Comparison of ENCODE assay signal across 1 cellular context in the genomic region with DNA sequence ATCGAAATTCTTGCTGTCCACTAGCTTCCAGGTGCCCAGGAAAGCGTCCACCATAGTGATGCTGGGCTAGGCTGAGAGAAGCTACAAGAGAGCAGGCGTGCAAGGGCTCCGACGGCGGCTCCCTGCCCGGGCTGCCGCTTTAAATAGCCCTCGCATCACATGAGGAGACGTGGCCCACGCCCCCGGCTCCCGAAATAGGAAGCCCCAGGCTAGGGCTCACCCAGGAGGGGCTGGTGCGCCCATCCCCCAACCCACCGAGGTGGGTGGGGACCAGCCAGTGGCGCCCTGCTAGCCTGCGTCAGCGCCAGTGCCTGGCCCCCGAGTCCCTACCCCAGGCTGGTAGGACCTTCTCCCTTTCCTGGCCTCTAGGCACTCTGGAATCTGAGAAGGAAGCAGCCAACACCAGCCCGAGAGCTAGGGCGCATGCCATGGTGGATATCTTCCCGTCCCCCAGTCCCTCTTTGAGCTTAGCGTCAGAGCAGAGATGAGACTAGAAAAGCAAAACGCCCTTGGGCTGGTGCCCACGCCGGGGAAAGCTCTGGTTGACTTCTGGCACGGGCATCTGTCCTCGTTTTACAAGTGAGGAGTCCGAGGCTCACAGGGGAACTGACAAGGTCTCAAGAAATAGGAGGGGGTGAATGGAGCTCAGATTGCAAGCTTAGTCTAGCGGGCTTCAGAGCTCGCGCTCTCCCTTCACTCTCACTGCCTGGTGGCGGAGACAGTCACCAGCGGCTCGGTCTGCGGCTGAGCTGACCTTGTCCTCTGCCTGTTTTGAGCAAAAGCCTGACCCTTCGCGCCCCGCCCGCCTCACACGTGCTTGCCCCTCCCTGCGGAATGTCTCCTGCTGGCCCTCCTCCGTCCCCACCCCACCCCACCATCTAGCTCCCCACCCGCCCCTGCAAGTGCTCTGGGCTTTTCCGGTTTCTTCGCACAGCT.
TF ChIP-seq lines count a peak whose summit lies in the region.

A gene (minus strand): TSS at position 116 of the 936 bp plus-strand sequence. CDS start 62 bp downstream, at position 54.

TF ChIP-seq in endothelial cell of umbilical vein, 7 proteins besides CTCF, POLR2A, EP300 and RAD21 (continued from another document):
- TF ChIP-seq MYC (IDR thresholded peaks at IDR 0.05; ENCODE audit: low read depth, low read length), result no peak
- peak; percentile 47 for TF ChIP-seq POLR2AphosphoS5 (IDR thresholded peaks at IDR 0.05; ENCODE audit: insufficient read depth, low read depth, low read length)
- TF ChIP-seq GATA2 (IDR thresholded peaks at IDR 0.05; ENCODE audit: insufficient read depth, insufficient read length, low read depth, low read length), result no peak
- TF ChIP-seq, protein P1, sequence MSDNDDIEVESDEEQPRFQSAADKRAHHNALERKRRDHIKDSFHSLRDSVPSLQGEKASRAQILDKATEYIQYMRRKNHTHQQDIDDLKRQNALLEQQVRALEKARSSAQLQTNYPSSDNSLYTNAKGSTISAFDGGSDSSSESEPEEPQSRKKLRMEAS (IDR thresholded peaks at IDR 0.05; ENCODE audit: insufficient read depth, insufficient read length), result peak; percentile 22
- no peak for TF ChIP-seq JUN (IDR thresholded peaks at IDR 0.05; ENCODE audit: borderline replicate concordance, insufficient read depth, insufficient read length, low read depth)
